ENCODE assay signal across 8 cellular contexts in genomic region chr1:11804666-11805453, GRCh38. TPM values are rescaled to one million over a fixed set of nuclear protein-coding genes. Genes with fewer than 3 reads are reported as not detected.
DNase-seq lines count a peak whose midpoint lies in the region; ATAC-seq and TF ChIP-seq lines count a peak whose summit lies in the region.

No MANE protein-coding gene starts in this region.

- POLR2A ChIA-PET in activated CD8-positive, alpha-beta T cell treated with anti-CD3 and anti-CD28 coated beads, Interleukin-2, amount 10 ng/mL, durations not matched to agents 7 days and 5 days (lab: Charles Lee): interaction anchor here (0.8 to 4.6 kb wide), 2 partner anchors 17 to 104 kb away, joined by 3 to 103 read pairs; no protein-coding TSS in a partner anchor

- peaks cover 64% of the 10 kb centered on the region for H3K4me1 Mint-ChIP-seq in activated CD8-positive, alpha-beta T cell treated with anti-CD3 and anti-CD28 coated beads, Interleukin-2, amount 10 ng/mL, durations not matched to agents 7 days and 5 days (ENCODE audit: low read depth)

- H3K4me3 ChIP-seq in GM12864 (ENCODE audit: low read depth, low read length) (peak overlapping the region; percentile 95), fibroblast of pulmonary artery (replicated peaks; ENCODE audit: low read depth, low read length) (peak overlapping the region; percentile 67), neutrophil (ENCODE audit: low read depth in 1 of 2, low read length in 1 of 2) (peak overlapping the region; percentile 88 to 91)

- H3K27me3 Mint-ChIP-seq in activated CD8-positive, alpha-beta T cell treated with anti-CD3 and anti-CD28 coated beads, Interleukin-2, amount 10 ng/mL, durations not matched to agents 7 days and 5 days (ENCODE audit: low read depth): no peaks in the 10 kb centered on the region

- CTCF ChIA-PET in activated CD8-positive, alpha-beta T cell treated with anti-CD3 and anti-CD28 coated beads, Interleukin-2, amount 10 ng/mL, durations not matched to agents 7 days and 5 days (lab: Charles Lee): interaction anchor here (1.0 kb wide), 1 partner anchor 115 kb away, joined by 3 read pairs; no protein-coding TSS in a partner anchor

- H3K27me3 ChIP-seq in neutrophil: no peaks in the 10 kb centered on the region

- H3K27ac Mint-ChIP-seq in activated CD8-positive, alpha-beta T cell treated with anti-CD3 and anti-CD28 coated beads, Interleukin-2, amount 10 ng/mL, durations not matched to agents 7 days and 5 days: peak overlapping the region; percentile 95

- peak overlapping the region; percentile 87 for H3K27ac ChIP-seq in neutrophil

- TF ChIP-seq CTCF in GM12864 (IDR thresholded peaks at IDR 0.05; ENCODE audit: low read depth, low read length, missing control alignments): no peak
- no peak for TF ChIP-seq CTCF in fibroblast of pulmonary artery (IDR thresholded peaks at IDR 0.05; ENCODE audit: low read length, missing control alignments)
- no peak for TF ChIP-seq CTCF in neutrophil (IDR thresholded peaks at IDR 0.05)

- H3K36me3 ChIP-seq in neutrophil: peaks cover 17% of the 10 kb centered on the region

- no peak for ATAC-seq in activated CD8-positive, alpha-beta T cell treated with anti-CD3 and anti-CD28 coated beads, Interleukin-2, amount 10 ng/mL, durations not matched to agents 7 days and 5 days
- ATAC-seq in HG02981 (IDR thresholded peaks at IDR 0.05; ENCODE audit: unreplicated experiment) (no peak), HG03469 (IDR thresholded peaks at IDR 0.05; ENCODE audit: unreplicated experiment) (no peak)

- peaks cover 42% of the 10 kb centered on the region for H3K36me3 Mint-ChIP-seq in activated CD8-positive, alpha-beta T cell treated with anti-CD3 and anti-CD28 coated beads, Interleukin-2, amount 10 ng/mL, durations not matched to agents 7 days and 5 days (ENCODE audit: low read depth)

- peaks cover 38 to 48% of the 10 kb centered on the region in 2 experiments for H3K4me1 ChIP-seq in neutrophil (ENCODE audit: control insufficient read depth in 1 of 2, insufficient read depth in 1 of 2, low read depth in 1 of 2, low read length in 1 of 2)

- no peaks in the 10 kb centered on the region for H3K9me3 ChIP-seq in neutrophil

- DNase-seq in GM12864 (ENCODE audit: low read depth): no peak
- peak; percentile 16 for DNase-seq in NCI-H1694 treated with DMSO at 0.1 percent for 48 hours (lab: John Stamatoyannopoulos, UW)
- DNase-seq in activated CD8-positive, alpha-beta T cell treated with anti-CD3 and anti-CD28 coated beads, Interleukin-2, amount 10 ng/mL, durations not matched to agents 7 days and 5 days: peak; percentile 29
- peak; percentile 67 for DNase-seq in fibroblast of pulmonary artery (ENCODE audit: low read depth)
- no peak for DNase-seq in MV-4-11 (lab: John Stamatoyannopoulos, UW)

- no peaks in the 10 kb centered on the region for H3K9me3 Mint-ChIP-seq in activated CD8-positive, alpha-beta T cell treated with anti-CD3 and anti-CD28 coated beads, Interleukin-2, amount 10 ng/mL, durations not matched to agents 7 days and 5 days (ENCODE audit: insufficient read depth)

- H3K4me3 Mint-ChIP-seq in activated CD8-positive, alpha-beta T cell treated with anti-CD3 and anti-CD28 coated beads, Interleukin-2, amount 10 ng/mL, durations not matched to agents 7 days and 5 days: peak overlapping the region; percentile 97

RNA-seq across cellular contexts. Expression of gene MTHFR, which starts 0.9 kb away (rescaled TPM):
- total RNA-seq in activated CD8-positive, alpha-beta T cell treated with anti-CD3 and anti-CD28 coated beads, Interleukin-2, amount 10 ng/mL, durations not matched to agents 7 days and 5 days: 10 to 100 TPM; 32.4 to 34.6 TPM

RNA-seq across cellular contexts. Expression of gene CLCN6, which starts 1.1 kb away (rescaled TPM):
- 10 to 100 TPM; 19.7 to 20.9 TPM for total RNA-seq in activated CD8-positive, alpha-beta T cell treated with anti-CD3 and anti-CD28 coated beads, Interleukin-2, amount 10 ng/mL, durations not matched to agents 7 days and 5 days

RNA-seq across cellular contexts. Expression of gene NPPA, which starts 42.7 kb away (rescaled TPM):
- not detected for total RNA-seq in activated CD8-positive, alpha-beta T cell treated with anti-CD3 and anti-CD28 coated beads, Interleukin-2, amount 10 ng/mL, durations not matched to agents 7 days and 5 days

RNA-seq across cellular contexts. Expression of gene C1orf167, which starts 42.9 kb away (rescaled TPM):
- not detected for total RNA-seq in activated CD8-positive, alpha-beta T cell treated with anti-CD3 and anti-CD28 coated beads, Interleukin-2, amount 10 ng/mL, durations not matched to agents 7 days and 5 days

RNA-seq across cellular contexts. Expression of gene NPPB, which starts 53.9 kb away (rescaled TPM):
- not detected for total RNA-seq in activated CD8-positive, alpha-beta T cell treated with anti-CD3 and anti-CD28 coated beads, Interleukin-2, amount 10 ng/mL, durations not matched to agents 7 days and 5 days

Comparison
In these comparisons a context has a peak if more than half of its experiments do, and no peak if none do; other contexts are left out.
1. DNase-seq: peak in NCI-H1694 treated with DMSO at 0.1 percent for 48 hours (single experiment), activated CD8-positive, alpha-beta T cell treated with anti-CD3 and anti-CD28 coated beads, Interleukin-2, amount 10 ng/mL, durations not matched to agents 7 days and 5 days (single experiment) and fibroblast of pulmonary artery (single experiment); none in GM12864 (single experiment) and MV-4-11 (single experiment).
2. Peak in every context shown above with its lines, with median percentiles within 50 percentile points of each other: H3K4me3 ChIP-seq.